In the genomic region with DNA sequence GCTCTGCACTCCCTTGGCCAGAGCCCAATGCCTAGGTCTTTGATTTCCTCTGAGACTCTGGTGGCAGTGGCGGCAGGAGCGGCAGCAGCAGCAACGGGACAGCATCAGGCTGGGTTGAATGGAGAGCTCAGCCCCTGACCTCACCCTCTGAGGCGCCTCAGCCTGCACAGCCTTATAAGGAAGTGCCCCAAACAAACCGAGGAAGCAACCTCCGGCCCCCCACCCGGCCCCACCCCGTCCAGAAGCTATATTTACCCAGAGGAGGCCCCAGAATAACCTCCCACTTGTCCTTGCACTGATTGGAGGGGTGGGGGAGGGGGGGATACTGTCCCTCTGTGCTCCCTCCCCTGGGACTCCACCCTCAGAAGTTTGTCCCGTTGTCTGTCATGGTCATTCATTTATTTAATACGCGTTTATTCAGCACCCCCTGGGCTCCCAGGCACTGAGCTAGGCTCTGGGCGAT, we compare ENCODE assay signal across 8 cellular contexts. TPM values are rescaled to one million over a fixed set of nuclear protein-coding genes. Genes with fewer than 3 reads are reported as not detected.
DNase-seq lines count a peak whose midpoint lies in the region; ATAC-seq and TF ChIP-seq lines count a peak whose summit lies in the region.

No MANE protein-coding gene starts in this region.

- no peaks in the 10 kb centered on the region for H3K36me3 Mint-ChIP-seq in T-cell

- TF ChIP-seq CTCF in adrenal gland (IDR thresholded peaks at IDR 0.05) (no peak), liver (IDR thresholded peaks at IDR 0.05; ENCODE audit: low read depth, low read length, missing input control) (no peak), upper lobe of right lung (IDR thresholded peaks at IDR 0.05) (no peak)

- peaks cover 20 to 29% (median 25%) of the 10 kb centered on the region in 3 donors for H3K4me1 Mint-ChIP-seq in T-cell

- 17 to 36% (median 27%) methylated on average over 4 to 12 of the region's 12 CpGs for WGBS in adrenal gland, 4 donors
- whole genome bisulfite sequencing in liver = 18% methylated on average over 12 of the region's 12 CpGs

- H3K27me3 Mint-ChIP-seq in T-cell = no peaks in the 10 kb centered on the region

- H3K27ac ChIP-seq in adrenal gland (peak overlapping the region in 3 of 5 donors; percentile 13 to 93 (median 70)), liver (ENCODE audit: low read depth in 1 of 2, low read length in 2 of 2) (peak overlapping the region; percentile 42 to 59), upper lobe of right lung (peak overlapping the region; percentile 69)

- H3K9me3 Mint-ChIP-seq in T-cell = no peaks in the 10 kb centered on the region

- H3K27me3 ChIP-seq in adrenal gland (no peaks in the 10 kb centered on the region), liver (ENCODE audit: control insufficient read depth in 4 of 4, insufficient read depth in 4 of 4, low read length in 3 of 4) (peaks cover 0 to 2% (median 0%) of the 10 kb centered on the region in 4 donors), upper lobe of right lung (no peaks in the 10 kb centered on the region)

- H3K9me3 ChIP-seq in adrenal gland (replicated peaks in 1 of 3) = no peaks in the 10 kb centered on the region
- H3K9me3 ChIP-seq in liver (ENCODE audit: control insufficient read depth in 4 of 4, low read length in 3 of 4) = no peaks in the 10 kb centered on the region
- H3K9me3 ChIP-seq in upper lobe of right lung = no peaks in the 10 kb centered on the region

- H3K4me3 Mint-ChIP-seq in T-cell = no peak overlapping the region

- POLR2A ChIA-PET in T-cell (lab: Charles Lee) = interaction anchor here in 1 of 2 donors (0.6 kb wide), 1 partner anchor 435 kb away, joined by 4 read pairs; no protein-coding TSS in a partner anchor

- no peak overlapping the region for H3K4me3 ChIP-seq in adrenal gland
- no peak overlapping the region for H3K4me3 ChIP-seq in liver (ENCODE audit: low read depth in 1 of 3, low read length in 3 of 3)
- H3K4me3 ChIP-seq in upper lobe of right lung = no peak overlapping the region

- H3K9ac ChIP-seq in liver (ENCODE audit: low read depth in 1 of 2, low read length in 2 of 2) = no peak overlapping the region

- no peak overlapping the region for H3K27ac Mint-ChIP-seq in T-cell

- DNase-seq in NCI-H2029 (lab: John Stamatoyannopoulos, UW) (peak; percentile 29), NCI-H2029 treated with DMSO at 0.1 percent for 48 hours (lab: John Stamatoyannopoulos, UW) (no peak), adrenal gland (peak in 6 of 7 donors; percentile 36 to 79 (median 58)), upper lobe of right lung (no peak), T-cell (no peak)
- DNase-seq in activated CD4-positive, alpha-beta T cell treated with anti-CD3 and anti-CD28 coated beads for 1 hour = no peak

- CTCF ChIA-PET in T-cell (lab: Charles Lee) = interaction anchor here in 1 of 2 donors (0.6 to 1.0 kb wide), 2 partner anchors 38 to 47 kb away, joined by 3 to 4 read pairs; no protein-coding TSS in a partner anchor

- no peak for TF ChIP-seq RAD21 in liver (IDR thresholded peaks at IDR 0.05)

- ATAC-seq in upper lobe of right lung (peak; percentile 9), GM21825 (IDR thresholded peaks at IDR 0.05; ENCODE audit: unreplicated experiment) (no peak), T-cell (replicated peaks in 1 of 4) (no peak)

- intact Hi-C loops in adrenal gland (cut with DNase I) (no loop called here), upper lobe of right lung (cut with DNase I) (no loop called here)

- no peak for TF ChIP-seq POLR2A in adrenal gland (IDR thresholded peaks at IDR 0.05)

- H3K4me1 ChIP-seq in adrenal gland (replicated peaks in 1 of 2) (peaks cover 22 to 65% of the 10 kb centered on the region in 2 donors), liver (ENCODE audit: control insufficient read depth in 4 of 4, insufficient read depth in 4 of 4, low read length in 3 of 4) (peaks cover 0 to 29% (median 9%) of the 10 kb centered on the region in 4 donors), upper lobe of right lung (peaks cover 74% of the 10 kb centered on the region)

- no peaks in the 10 kb centered on the region for H3K36me3 ChIP-seq in adrenal gland (replicated peaks in 1 of 2)
- H3K36me3 ChIP-seq in liver (ENCODE audit: control insufficient read depth in 4 of 4, insufficient read depth in 3 of 4, low read depth in 1 of 4, low read length in 3 of 4) = no peaks in the 10 kb centered on the region
- H3K36me3 ChIP-seq in upper lobe of right lung = no peaks in the 10 kb centered on the region

TF ChIP-seq in liver, 16 proteins besides CTCF, POLR2A, EP300 and RAD21:
- TF ChIP-seq, protein P1, sequence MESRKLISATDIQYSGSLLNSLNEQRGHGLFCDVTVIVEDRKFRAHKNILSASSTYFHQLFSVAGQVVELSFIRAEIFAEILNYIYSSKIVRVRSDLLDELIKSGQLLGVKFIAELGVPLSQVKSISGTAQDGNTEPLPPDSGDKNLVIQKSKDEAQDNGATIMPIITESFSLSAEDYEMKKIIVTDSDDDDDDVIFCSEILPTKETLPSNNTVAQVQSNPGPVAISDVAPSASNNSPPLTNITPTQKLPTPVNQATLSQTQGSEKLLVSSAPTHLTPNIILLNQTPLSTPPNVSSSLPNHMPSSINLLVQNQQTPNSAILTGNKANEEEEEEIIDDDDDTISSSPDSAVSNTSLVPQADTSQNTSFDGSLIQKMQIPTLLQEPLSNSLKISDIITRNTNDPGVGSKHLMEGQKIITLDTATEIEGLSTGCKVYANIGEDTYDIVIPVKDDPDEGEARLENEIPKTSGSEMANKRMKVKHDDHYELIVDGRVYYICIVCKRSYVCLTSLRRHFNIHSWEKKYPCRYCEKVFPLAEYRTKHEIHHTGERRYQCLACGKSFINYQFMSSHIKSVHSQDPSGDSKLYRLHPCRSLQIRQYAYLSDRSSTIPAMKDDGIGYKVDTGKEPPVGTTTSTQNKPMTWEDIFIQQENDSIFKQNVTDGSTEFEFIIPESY (IDR thresholded peaks at IDR 0.05) = no peak
- TF ChIP-seq NR2F2 (IDR thresholded peaks at IDR 0.05) = peak; percentile 14
- TF ChIP-seq SP1 (IDR thresholded peaks at IDR 0.05) = peak; percentile 24
- TF ChIP-seq, protein P2, sequence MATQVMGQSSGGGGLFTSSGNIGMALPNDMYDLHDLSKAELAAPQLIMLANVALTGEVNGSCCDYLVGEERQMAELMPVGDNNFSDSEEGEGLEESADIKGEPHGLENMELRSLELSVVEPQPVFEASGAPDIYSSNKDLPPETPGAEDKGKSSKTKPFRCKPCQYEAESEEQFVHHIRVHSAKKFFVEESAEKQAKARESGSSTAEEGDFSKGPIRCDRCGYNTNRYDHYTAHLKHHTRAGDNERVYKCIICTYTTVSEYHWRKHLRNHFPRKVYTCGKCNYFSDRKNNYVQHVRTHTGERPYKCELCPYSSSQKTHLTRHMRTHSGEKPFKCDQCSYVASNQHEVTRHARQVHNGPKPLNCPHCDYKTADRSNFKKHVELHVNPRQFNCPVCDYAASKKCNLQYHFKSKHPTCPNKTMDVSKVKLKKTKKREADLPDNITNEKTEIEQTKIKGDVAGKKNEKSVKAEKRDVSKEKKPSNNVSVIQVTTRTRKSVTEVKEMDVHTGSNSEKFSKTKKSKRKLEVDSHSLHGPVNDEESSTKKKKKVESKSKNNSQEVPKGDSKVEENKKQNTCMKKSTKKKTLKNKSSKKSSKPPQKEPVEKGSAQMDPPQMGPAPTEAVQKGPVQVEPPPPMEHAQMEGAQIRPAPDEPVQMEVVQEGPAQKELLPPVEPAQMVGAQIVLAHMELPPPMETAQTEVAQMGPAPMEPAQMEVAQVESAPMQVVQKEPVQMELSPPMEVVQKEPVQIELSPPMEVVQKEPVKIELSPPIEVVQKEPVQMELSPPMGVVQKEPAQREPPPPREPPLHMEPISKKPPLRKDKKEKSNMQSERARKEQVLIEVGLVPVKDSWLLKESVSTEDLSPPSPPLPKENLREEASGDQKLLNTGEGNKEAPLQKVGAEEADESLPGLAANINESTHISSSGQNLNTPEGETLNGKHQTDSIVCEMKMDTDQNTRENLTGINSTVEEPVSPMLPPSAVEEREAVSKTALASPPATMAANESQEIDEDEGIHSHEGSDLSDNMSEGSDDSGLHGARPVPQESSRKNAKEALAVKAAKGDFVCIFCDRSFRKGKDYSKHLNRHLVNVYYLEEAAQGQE (IDR thresholded peaks at IDR 0.05) = peak; percentile 16

RNA-seq across cellular contexts. Expression of a gene that starts 12.2 kb away (rescaled TPM):
- total RNA-seq in adrenal gland (10 to 100 TPM in 6 of 8 donors, 1 to 10 TPM in 2; 7.7 to 22.9 (median 14.0) TPM), liver (1 to 10 TPM; 1.4 to 2.5 TPM), upper lobe of right lung (54.7 TPM), T-cell (under 1 TPM in 3 of 5 donors, not detected in 2; 0.10 to 0.35 (median 0.25) TPM)
- polyA plus RNA-seq in adrenal gland (10 to 100 TPM; 13.2 to 26.9 (median 18.0) TPM), liver (1 to 10 TPM in 1 of 2 donors, under 1 TPM in 1; 0.15 to 3.1 TPM)

RNA-seq across cellular contexts. Expression of a gene that starts 23.1 kb away (rescaled TPM):
- 10 to 100 TPM in 3 of 8 donors, under 1 TPM in 3, not detected in 2; 0.11 to 36.3 (median 8.2) TPM for total RNA-seq in adrenal gland
- polyA plus RNA-seq in adrenal gland = 10 to 100 TPM in 1 of 3 donors, 1 to 10 TPM in 2; 2.4 to 24.9 (median 8.9) TPM
- not detected for total RNA-seq in liver
- polyA plus RNA-seq in liver = under 1 TPM in 1 of 2 donors, not detected in 1; 0.02 TPM
- not detected for total RNA-seq in upper lobe of right lung
- total RNA-seq in T-cell = not detected

RNA-seq across cellular contexts. Expression of a gene that starts 40.4 kb away (rescaled TPM):
- total RNA-seq in adrenal gland (10 to 100 TPM in 1 of 8 donors, 1 to 10 TPM in 7; 3.1 to 11.6 (median 6.8) TPM), liver (under 1 TPM in 1 of 2 donors, not detected in 1; 0.14 TPM), upper lobe of right lung (1.4 TPM), T-cell (1 to 10 TPM in 4 of 5 donors, under 1 TPM in 1; 0.76 to 3.6 (median 1.6) TPM)
- polyA plus RNA-seq in adrenal gland (10 to 100 TPM in 2 of 3 donors, 1 to 10 TPM in 1; 5.0 to 17.8 (median 11.2) TPM), liver (under 1 TPM in 1 of 2 donors, not detected in 1; 0.22 TPM)

RNA-seq across cellular contexts. Expression of a gene that starts 45.8 kb away (rescaled TPM):
- total RNA-seq in adrenal gland = 1 to 10 TPM in 2 of 8 donors, under 1 TPM in 3, not detected in 3; 0.27 to 1.5 (median 0.74) TPM
- 1 to 10 TPM in 2 of 3 donors, not detected in 1; 2.2 to 3.1 TPM for polyA plus RNA-seq in adrenal gland
- under 1 TPM in 1 of 2 donors, not detected in 1; 0.08 TPM for total RNA-seq in liver
- polyA plus RNA-seq in liver = under 1 TPM in 1 of 2 donors, not detected in 1; 0.03 TPM
- total RNA-seq in upper lobe of right lung = 0.78 TPM
- total RNA-seq in T-cell = under 1 TPM in 1 of 5 donors, not detected in 4; 0.33 TPM

Comparison
In these comparisons a context has a peak if more than half of its experiments do, and no peak if none do; other contexts are left out.
1. DNase-seq: peak in NCI-H2029 (single experiment) and adrenal gland (6 of 7); none in NCI-H2029 treated with DMSO at 0.1 percent for 48 hours (single experiment), upper lobe of right lung (single experiment), activated CD4-positive, alpha-beta T cell treated with anti-CD3 and anti-CD28 coated beads for 1 hour (single experiment) and T-cell (0 of 34).
2. Peak in every context shown above with its lines, with median percentiles within 50 percentile points of each other: H3K27ac ChIP-seq.